In genomic region chr2:38146302-38146916, GRCh38 we compare ENCODE assay signal across 8 cellular contexts.
DNase-seq lines count a peak whose midpoint lies in the region; ATAC-seq and TF ChIP-seq lines count a peak whose summit lies in the region.

No MANE protein-coding gene starts in this region.

- peaks cover 14% of the 10 kb centered on the region for H3K4me1 Mint-ChIP-seq in activated T-cell treated with anti-CD3 and anti-CD28 coated beads, Interleukin-2, amount 50 U/mL, for 24 hours (ENCODE audit: low read depth)

- H3K36me3 Mint-ChIP-seq in activated T-cell treated with anti-CD3 and anti-CD28 coated beads, Interleukin-2, amount 50 U/mL, for 24 hours (ENCODE audit: low read depth): no peaks in the 10 kb centered on the region

- TF ChIP-seq CTCF in SK-N-SH (IDR thresholded peaks at IDR 0.05): no peak

- H3K4me1 ChIP-seq in SK-N-SH (ENCODE audit: control insufficient read depth in 1 of 2, insufficient read depth in 2 of 2, low read depth in 1 of 2, low read length in 1 of 2): no peaks in the 10 kb centered on the region; a peak in 1 of 4 replicates

- H3K9me3 Mint-ChIP-seq in activated T-cell treated with anti-CD3 and anti-CD28 coated beads, Interleukin-2, amount 50 U/mL, for 24 hours: no peaks in the 10 kb centered on the region

- H3K27me3 ChIP-seq in SK-N-SH (ENCODE audit: insufficient read depth): no peaks in the 10 kb centered on the region

- peak overlapping the region; percentile 7 to 47; a peak in 3 of 4 replicates for H3K4me3 ChIP-seq in SK-N-SH (ENCODE audit: low read depth in 2 of 2, low read length in 1 of 2)

- peak overlapping the region; percentile 79 for H3K4me2 ChIP-seq in SK-N-SH

- H3K27ac ChIP-seq in SK-N-SH (ENCODE audit: low read depth in 2 of 2, low read length in 1 of 2): peak overlapping the region; percentile 73 to 99

- peak overlapping the region; percentile 74 for H3K27ac Mint-ChIP-seq in activated T-cell treated with anti-CD3 and anti-CD28 coated beads, Interleukin-2, amount 50 U/mL, for 24 hours

- intact Hi-C loops in sciatic nerve (cut with DNase I): no loop called here

- peak overlapping the region; percentile 75 for H2AFZ ChIP-seq in SK-N-SH (ENCODE audit: low read depth)

- peak in 1 of 2 experiments; percentile 78; a peak in 1 of 4 replicates for TF ChIP-seq EP300 in SK-N-SH (IDR thresholded peaks at IDR 0.05; ENCODE audit: borderline replicate concordance in 1 of 2, low read depth in 1 of 2, low read length in 1 of 2)

- H3K9me2 ChIP-seq in SK-N-SH: no peaks in the 10 kb centered on the region

- CTCF ChIA-PET in SK-N-SH (lab: Yijun Ruan, JAX): interaction anchor here (0.6 to 1.3 kb wide), 3 partner anchors 24 to 30 kb away, joined by 3 to 5 read pairs (median 3); no protein-coding TSS in a partner anchor

- no peaks in the 10 kb centered on the region for H4K20me1 ChIP-seq in SK-N-SH (ENCODE audit: insufficient read depth)

- H3K36me3 ChIP-seq in SK-N-SH (replicated peaks in 1 of 2; ENCODE audit: control insufficient read depth in 1 of 2, insufficient read depth in 2 of 2, low read length in 1 of 2): no peaks in the 10 kb centered on the region

- peak; percentile 61 for ATAC-seq in HG02973 (IDR thresholded peaks at IDR 0.05; ENCODE audit: unreplicated experiment)
- peak; percentile 91 for ATAC-seq in sciatic nerve

- no peak overlapping the region for H3K4me3 Mint-ChIP-seq in activated T-cell treated with anti-CD3 and anti-CD28 coated beads, Interleukin-2, amount 50 U/mL, for 24 hours

- H3K9ac ChIP-seq in SK-N-SH: peak overlapping the region; percentile 73

- H3K27me3 Mint-ChIP-seq in activated T-cell treated with anti-CD3 and anti-CD28 coated beads, Interleukin-2, amount 50 U/mL, for 24 hours: peaks cover 13% of the 10 kb centered on the region

- no peak for DNase-seq in activated T-cell treated with anti-CD3 and anti-CD28 coated beads, Interleukin-2, amount 50 U/mL, for 24 hours
- DNase-seq in activated T-cell treated with anti-CD3 and anti-CD28 coated beads for 4 hours: no peak
- no peak for DNase-seq in SK-N-SH
- DNase-seq in fibroblast of the conjunctiva (ENCODE audit: low read depth): peak; percentile 84
- peak; percentile 64 for DNase-seq in sciatic nerve (ENCODE audit: low spot score)
- no peak for DNase-seq in DMS114 treated with DMSO at 0.1 percent for 48 hours (lab: John Stamatoyannopoulos, UW; ENCODE audit: unreplicated experiment)
- DNase-seq in effector CD8-positive, alpha-beta T cell (lab: John Stamatoyannopoulos, UW): no peak

- no peaks in the 10 kb centered on the region for H3K79me2 ChIP-seq in SK-N-SH (ENCODE audit: insufficient read depth)

- H3K9me3 ChIP-seq in SK-N-SH: 0 out of 2 replicates have a peak, but pooled peaks cover 2% of the 10 kb centered on the region

- H3F3A ChIP-seq in SK-N-SH (replicated peaks; ENCODE audit: insufficient read depth): peaks cover 30% of the 10 kb centered on the region

- 29% methylated on average over 7 of the region's 7 CpGs for WGBS in SK-N-SH (ENCODE audit: low lambda C conversion rate)

- POLR2A ChIA-PET in SK-N-SH (lab: Yijun Ruan, JAX): no interaction called here

- TF ChIP-seq RAD21 in SK-N-SH (IDR thresholded peaks at IDR 0.05; ENCODE audit: low read length): no peak

TF ChIP-seq in SK-N-SH, 30 proteins besides CTCF, POLR2A, EP300 and RAD21 (continues in another document):
- TF ChIP-seq JUND (IDR thresholded peaks at IDR 0.05) (peak; percentile 76), GATA2 (CRISPR knock-in tag; IDR thresholded peaks at IDR 0.05) (no peak), SMC3 (IDR thresholded peaks at IDR 0.05; ENCODE audit: low read depth, low read length) (no peak), RCOR1 (IDR thresholded peaks at IDR 0.05; ENCODE audit: low read length) (no peak), CHD2 (IDR thresholded peaks at IDR 0.05; ENCODE audit: low read length, partially characterized antibody) (no peak), FOXM1 (IDR thresholded peaks at IDR 0.05; ENCODE audit: low read depth) (no peak), TEAD4 (IDR thresholded peaks at IDR 0.05; ENCODE audit: borderline replicate concordance, insufficient read depth) (peak; percentile 40; the same call in 1 of the 2 replicates), MEF2A (IDR thresholded peaks at IDR 0.05; ENCODE audit: borderline replicate concordance, low read depth) (no peak), GABPA (IDR thresholded peaks at IDR 0.05; ENCODE audit: low read depth) (peak; percentile 34; the same call in 1 of the 2 replicates), IRF3 (IDR thresholded peaks at IDR 0.05; ENCODE audit: low read depth, low read length) (no peak), RFX5 (IDR thresholded peaks at IDR 0.05; ENCODE audit: low read length) (no peak), POLR2AphosphoS5 (IDR thresholded peaks at IDR 0.05; ENCODE audit: low read depth, low read length) (peak; percentile 48; the same call in 1 of the 2 replicates), TAF1 (IDR thresholded peaks at IDR 0.05; ENCODE audit: borderline replicate concordance, low read depth, low read length) (no peak), FOXJ3 (CRISPR knock-in tag; IDR thresholded peaks at IDR 0.05) (no peak), FOSL2 (IDR thresholded peaks at IDR 0.05; ENCODE audit: borderline replicate concordance, low read depth) (peak; percentile 41), USF1 (IDR thresholded peaks at IDR 0.05; ENCODE audit: borderline replicate concordance, low read depth) (no peak), NRF1 (IDR thresholded peaks at IDR 0.05; ENCODE audit: low read depth, low read length) (no peak), PBX3 (IDR thresholded peaks at IDR 0.05) (peak; percentile 96), YY1 (IDR thresholded peaks at IDR 0.05; ENCODE audit: low read depth) (peak; percentile 57; the same call in 1 of the 2 replicates), MXI1 (IDR thresholded peaks at IDR 0.05; ENCODE audit: low read depth, low read length) (no peak), SIN3A (IDR thresholded peaks at IDR 0.05; ENCODE audit: borderline replicate concordance, low read depth, low read length) (peak; percentile 47; the same call in 1 of the 2 replicates), ZBTB33 (IDR thresholded peaks at IDR 0.05; ENCODE audit: borderline replicate concordance, low read depth) (peak; percentile 30; the same call in 1 of the 2 replicates), RXRA (IDR thresholded peaks at IDR 0.05; ENCODE audit: borderline replicate concordance, low read depth) (peak; percentile 69), MAX (IDR thresholded peaks at IDR 0.05; ENCODE audit: low read depth) (peak; percentile 74), USF2 (IDR thresholded peaks at IDR 0.05; ENCODE audit: borderline replicate concordance, low read depth, low read length) (no peak)

Comparison
In these comparisons a context has a peak if more than half of its experiments do, and no peak if none do; other contexts are left out.
1. DNase-seq: peak in fibroblast of the conjunctiva (single experiment) and sciatic nerve (single experiment); none in activated T-cell treated with anti-CD3 and anti-CD28 coated beads, Interleukin-2, amount 50 U/mL, for 24 hours (single experiment), activated T-cell treated with anti-CD3 and anti-CD28 coated beads for 4 hours (single experiment), SK-N-SH (single experiment), DMS114 treated with DMSO at 0.1 percent for 48 hours (single experiment) and effector CD8-positive, alpha-beta T cell (single experiment).